In the genomic region with DNA sequence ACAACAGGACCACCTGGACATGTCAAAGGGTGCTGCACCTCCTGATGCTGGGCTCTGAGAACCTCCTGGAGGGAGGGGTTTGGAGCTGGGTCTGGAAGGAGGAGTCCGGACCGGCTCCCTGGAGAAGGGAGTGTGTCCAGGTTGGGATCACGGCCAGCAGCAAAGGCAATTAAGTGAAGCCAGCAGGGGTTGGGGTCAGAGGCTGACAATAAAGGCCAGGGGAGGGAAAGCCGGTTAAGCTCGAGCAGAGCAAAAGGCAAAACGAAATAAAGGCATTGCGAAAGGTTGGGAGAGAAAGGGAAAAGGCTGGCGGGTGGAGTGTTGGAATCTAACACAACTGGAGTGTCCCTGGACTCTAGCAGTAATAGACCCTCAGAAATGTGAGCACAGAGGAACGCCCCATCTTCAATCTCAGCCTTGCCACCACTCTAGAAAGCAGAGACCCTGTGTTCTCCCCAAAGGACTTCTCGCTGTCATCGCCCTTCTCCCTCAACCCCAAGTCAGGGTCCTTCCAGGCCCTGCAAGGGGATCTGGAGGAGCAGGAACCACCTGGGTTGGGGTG, we compare ENCODE assay signal across 1 cellular context.
TF ChIP-seq lines count a peak whose summit lies in the region.

No MANE protein-coding gene starts in this region.

TF ChIP-seq in WTC11, 78 proteins besides CTCF, POLR2A, EP300 and RAD21 (continued from another document):
- TF ChIP-seq, protein P1, sequence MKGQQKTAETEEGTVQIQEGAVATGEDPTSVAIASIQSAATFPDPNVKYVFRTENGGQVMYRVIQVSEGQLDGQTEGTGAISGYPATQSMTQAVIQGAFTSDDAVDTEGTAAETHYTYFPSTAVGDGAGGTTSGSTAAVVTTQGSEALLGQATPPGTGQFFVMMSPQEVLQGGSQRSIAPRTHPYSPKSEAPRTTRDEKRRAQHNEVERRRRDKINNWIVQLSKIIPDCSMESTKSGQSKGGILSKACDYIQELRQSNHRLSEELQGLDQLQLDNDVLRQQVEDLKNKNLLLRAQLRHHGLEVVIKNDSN (CRISPR knock-in tag; IDR thresholded peaks at IDR 0.05): no peak
- TF ChIP-seq, protein P2, sequence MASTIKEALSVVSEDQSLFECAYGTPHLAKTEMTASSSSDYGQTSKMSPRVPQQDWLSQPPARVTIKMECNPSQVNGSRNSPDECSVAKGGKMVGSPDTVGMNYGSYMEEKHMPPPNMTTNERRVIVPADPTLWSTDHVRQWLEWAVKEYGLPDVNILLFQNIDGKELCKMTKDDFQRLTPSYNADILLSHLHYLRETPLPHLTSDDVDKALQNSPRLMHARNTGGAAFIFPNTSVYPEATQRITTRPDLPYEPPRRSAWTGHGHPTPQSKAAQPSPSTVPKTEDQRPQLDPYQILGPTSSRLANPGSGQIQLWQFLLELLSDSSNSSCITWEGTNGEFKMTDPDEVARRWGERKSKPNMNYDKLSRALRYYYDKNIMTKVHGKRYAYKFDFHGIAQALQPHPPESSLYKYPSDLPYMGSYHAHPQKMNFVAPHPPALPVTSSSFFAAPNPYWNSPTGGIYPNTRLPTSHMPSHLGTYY (CRISPR knock-in tag; IDR thresholded peaks at IDR 0.05): no peak
- TF ChIP-seq, protein P3, sequence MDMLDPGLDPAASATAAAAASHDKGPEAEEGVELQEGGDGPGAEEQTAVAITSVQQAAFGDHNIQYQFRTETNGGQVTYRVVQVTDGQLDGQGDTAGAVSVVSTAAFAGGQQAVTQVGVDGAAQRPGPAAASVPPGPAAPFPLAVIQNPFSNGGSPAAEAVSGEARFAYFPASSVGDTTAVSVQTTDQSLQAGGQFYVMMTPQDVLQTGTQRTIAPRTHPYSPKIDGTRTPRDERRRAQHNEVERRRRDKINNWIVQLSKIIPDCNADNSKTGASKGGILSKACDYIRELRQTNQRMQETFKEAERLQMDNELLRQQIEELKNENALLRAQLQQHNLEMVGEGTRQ (CRISPR knock-in tag; IDR thresholded peaks at IDR 0.05): no peak
- TF ChIP-seq FOXJ3 (CRISPR knock-in tag; IDR thresholded peaks at IDR 0.05; ENCODE audit: borderline replicate concordance) (no peak), FOXP1 (CRISPR knock-in tag; IDR thresholded peaks at IDR 0.05; ENCODE audit: borderline replicate concordance) (no peak)
- TF ChIP-seq, protein P4, sequence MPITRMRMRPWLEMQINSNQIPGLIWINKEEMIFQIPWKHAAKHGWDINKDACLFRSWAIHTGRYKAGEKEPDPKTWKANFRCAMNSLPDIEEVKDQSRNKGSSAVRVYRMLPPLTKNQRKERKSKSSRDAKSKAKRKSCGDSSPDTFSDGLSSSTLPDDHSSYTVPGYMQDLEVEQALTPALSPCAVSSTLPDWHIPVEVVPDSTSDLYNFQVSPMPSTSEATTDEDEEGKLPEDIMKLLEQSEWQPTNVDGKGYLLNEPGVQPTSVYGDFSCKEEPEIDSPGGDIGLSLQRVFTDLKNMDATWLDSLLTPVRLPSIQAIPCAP (CRISPR knock-in tag; IDR thresholded peaks at IDR 0.05): no peak
